Comparison of ENCODE assay signal across 13 cellular contexts in genomic region chr6:109465772-109466171, GRCh38. TPM values are rescaled to one million over a fixed set of nuclear protein-coding genes. Genes with fewer than 3 reads are reported as not detected.
DNase-seq lines count a peak whose midpoint lies in the region; ATAC-seq and TF ChIP-seq lines count a peak whose summit lies in the region.
"Had no signal": no experiment of that assay in that cellular context is flagged by ENCODE, and none has a peak within 500 bp of the region (broad histone marks: within the 10 kb centered on the region; RNA-seq: fewer than 3 reads in every experiment).

No MANE protein-coding gene starts in this region.

- H3K27ac Mint-ChIP-seq in stimulated activated naive CD8-positive, alpha-beta T cell treated with anti-CD3 and anti-CD28 coated beads, Interleukin-15, amount 100 ng/mL, for 72 hours = peak overlapping the region; percentile 28 to 63

- H3K4me1 Mint-ChIP-seq in stimulated activated naive CD8-positive, alpha-beta T cell treated with anti-CD3 and anti-CD28 coated beads, Interleukin-15, amount 100 ng/mL, for 72 hours = peaks cover 71% of the 10 kb centered on the region

- TF ChIP-seq CTCF in VCaP (conservative IDR thresholded peaks at IDR 0.05) = no peak

- no peak overlapping the region for H3K4me3 Mint-ChIP-seq in stimulated activated naive CD8-positive, alpha-beta T cell treated with anti-CD3 and anti-CD28 coated beads, Interleukin-15, amount 100 ng/mL, for 72 hours
- H3K4me3 Mint-ChIP-seq: IgD-negative memory B cell had no signal

- H3K27me3 Mint-ChIP-seq in stimulated activated naive CD8-positive, alpha-beta T cell treated with anti-CD3 and anti-CD28 coated beads, Interleukin-15, amount 100 ng/mL, for 72 hours = no peaks in the 10 kb centered on the region
- H3K27me3 Mint-ChIP-seq: IgD-negative memory B cell had no signal

- H3K27ac ChIP-seq in VCaP = 0 out of 2 replicates have a peak overlapping the region, but pooled peaks have one; percentile 1

- ATAC-seq in stimulated activated naive CD8-positive, alpha-beta T cell treated with anti-CD3 and anti-CD28 coated beads, Interleukin-15, amount 100 ng/mL, for 72 hours = no peak
- no peak for ATAC-seq in stimulated activated naive CD8-positive, alpha-beta T cell treated with anti-CD3 and anti-CD28 coated beads, Interleukin-15, Interleukin-2, amounts not matched to agents 100 U/mL and 50 U/mL, for 24 hours
- peak; percentile 68 for ATAC-seq in left lobe of liver
- ATAC-seq in HG02759 (IDR thresholded peaks at IDR 0.05; ENCODE audit: unreplicated experiment) = no peak
- ATAC-seq in GM21447 (IDR thresholded peaks at IDR 0.05; ENCODE audit: unreplicated experiment) = no peak
- no peak for ATAC-seq in GM18519 (IDR thresholded peaks at IDR 0.05; ENCODE audit: low FRiP score, unreplicated experiment)

- H3K9me3 Mint-ChIP-seq in stimulated activated naive CD8-positive, alpha-beta T cell treated with anti-CD3 and anti-CD28 coated beads, Interleukin-15, amount 100 ng/mL, for 72 hours = no peaks in the 10 kb centered on the region
- H3K9me3 Mint-ChIP-seq: IgD-negative memory B cell had no signal

- no peak for DNase-seq in stimulated activated naive CD8-positive, alpha-beta T cell treated with anti-CD3 and anti-CD28 coated beads, Interleukin-15, amount 100 ng/mL, for 72 hours
- no peak for DNase-seq in stimulated activated naive CD8-positive, alpha-beta T cell treated with anti-CD3 and anti-CD28 coated beads, Interleukin-15, Interleukin-2, amounts not matched to agents 100 U/mL and 50 U/mL, for 24 hours
- DNase-seq in left lobe of liver (ENCODE audit: low spot score) (no peak), SKM-1 treated with dmso at 0.1 percent for 144 hours (lab: John Stamatoyannopoulos, UW; ENCODE audit: unreplicated experiment) (no peak)
- DNase-seq: AML-193; effector memory CD4-positive, alpha-beta T cell; NCI-H82; retina had no signal

RNA-seq across cellular contexts. Expression of gene MICAL1, which starts 10.2 kb away (rescaled TPM):
- total RNA-seq in left lobe of liver = 2.4 TPM

RNA-seq across cellular contexts. Expression of gene ZBTB24, which starts 17.2 kb away (rescaled TPM):
- 2.3 TPM for total RNA-seq in left lobe of liver

RNA-seq across cellular contexts. Expression of gene SMPD2, which starts 25.2 kb away (rescaled TPM):
- 4.7 TPM for total RNA-seq in left lobe of liver

RNA-seq across cellular contexts. Expression of gene PPIL6, which starts 25.3 kb away (rescaled TPM):
- 0.30 TPM for total RNA-seq in left lobe of liver
